In the genomic region with DNA sequence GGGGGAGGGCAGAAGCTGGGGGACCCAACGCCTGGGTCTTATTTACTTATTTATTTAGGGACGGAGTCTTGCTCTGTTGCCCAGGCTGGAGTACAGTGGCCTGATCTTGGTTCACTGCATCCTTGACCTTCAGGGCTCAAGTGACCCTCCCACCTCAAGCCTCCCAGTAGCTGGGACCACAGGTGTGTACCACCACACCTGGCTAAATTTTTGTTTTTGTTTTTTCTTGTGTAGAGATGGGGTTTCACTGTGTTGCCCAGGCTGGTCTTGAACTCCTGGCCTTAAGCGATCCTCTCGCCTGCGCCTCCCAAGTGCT, we compare ENCODE assay signal across 21 cellular contexts. TPM values are rescaled to one million over a fixed set of nuclear protein-coding genes. Genes with fewer than 3 reads are reported as not detected.
DNase-seq lines count a peak whose midpoint lies in the region; ATAC-seq and TF ChIP-seq lines count a peak whose summit lies in the region.
"Had no signal": no experiment of that assay in that cellular context is flagged by ENCODE, and none has a peak within 500 bp of the region (broad histone marks: within the 10 kb centered on the region; RNA-seq: fewer than 3 reads in every experiment).

No MANE protein-coding gene starts in this region.

- peak overlapping the region; percentile 68 for H3K4me3 ChIP-seq in GM23338
- H3K4me3 ChIP-seq in hepatocyte: no peak overlapping the region
- H3K4me3 ChIP-seq: HAP-1, K562 had no signal

- peak overlapping the region; percentile 86 for H3K4me2 ChIP-seq in GM23338
- H3K4me2 ChIP-seq in hepatocyte: peak overlapping the region; percentile 84

- no peaks in the 10 kb centered on the region for H4K20me1 ChIP-seq in GM23338 (replicated peaks; ENCODE audit: insufficient read depth)
- H4K20me1 ChIP-seq in hepatocyte (ENCODE audit: insufficient read depth, poor library complexity, severe bottlenecking): no peaks in the 10 kb centered on the region

- peaks cover 5% of the 10 kb centered on the region for H3F3A ChIP-seq in GM23338 (replicated peaks; ENCODE audit: low read depth)

- H3K27ac Mint-ChIP-seq in activated CD4-positive, alpha-beta memory T cell treated with anti-CD3 and anti-CD28 coated beads for 36 hours: peak overlapping the region; percentile 13
- no peak overlapping the region for H3K27ac Mint-ChIP-seq in activated CD4-positive, alpha-beta memory T cell treated with anti-CD3 and anti-CD28 coated beads, Interleukin-2, amount 10 ng/mL, durations not matched to agents 7 days and 5 days
- H3K27ac Mint-ChIP-seq in GM23338 (no peak overlapping the region), WTC11 (no peak overlapping the region)
- H3K27ac Mint-ChIP-seq in stimulated activated memory B cell treated with anti-CD40 and anti-IgM and Interleukin-4, amounts not matched to agents 10 μg/mL and 1 μg/mL and 100 μg/mL, for 72 hours: no peak overlapping the region
- H3K27ac Mint-ChIP-seq: CD14-positive monocyte; CD8-positive, alpha-beta T cell; HFFc6 had no signal

- WGBS in hepatocyte (ENCODE audit: low lambda C conversion rate, missing lambda C conversion rate): 82% methylated on average over 5 of the region's 5 CpGs

- ATAC-seq in GM23338: no peak
- ATAC-seq in WTC11: no peak
- no peak for ATAC-seq in GM21825 (IDR thresholded peaks at IDR 0.05; ENCODE audit: unreplicated experiment)
- ATAC-seq in stimulated activated memory B cell treated with anti-CD40 and anti-IgM and Interleukin-4, amounts not matched to agents 10 μg/mL and 1 μg/mL and 100 μg/mL, for 72 hours: no peak
- ATAC-seq: CD8-positive, alpha-beta T cell; K562 had no signal

- H3K4me1 ChIP-seq in GM23338 (ENCODE audit: insufficient read depth) (peaks cover 16% of the 10 kb centered on the region), hepatocyte (ENCODE audit: insufficient read depth) (no peaks in the 10 kb centered on the region)
- H3K4me1 ChIP-seq: HAP-1 had no signal

- H3K9me3 Mint-ChIP-seq in activated CD4-positive, alpha-beta memory T cell treated with anti-CD3 and anti-CD28 coated beads for 36 hours: no peaks in the 10 kb centered on the region
- H3K9me3 Mint-ChIP-seq in activated CD4-positive, alpha-beta memory T cell treated with anti-CD3 and anti-CD28 coated beads, Interleukin-2, amount 10 ng/mL, durations not matched to agents 7 days and 5 days: no peaks in the 10 kb centered on the region
- H3K9me3 Mint-ChIP-seq in GM23338: no peaks in the 10 kb centered on the region
- no peaks in the 10 kb centered on the region for H3K9me3 Mint-ChIP-seq in WTC11
- H3K9me3 Mint-ChIP-seq in stimulated activated memory B cell treated with anti-CD40 and anti-IgM and Interleukin-4, amounts not matched to agents 10 μg/mL and 1 μg/mL and 100 μg/mL, for 72 hours: no peaks in the 10 kb centered on the region
- H3K9me3 Mint-ChIP-seq: CD8-positive, alpha-beta T cell; HFFc6 had no signal

- peaks cover 25% of the 10 kb centered on the region for H3K27me3 ChIP-seq in GM23338 (ENCODE audit: insufficient read depth)
- H3K27me3 ChIP-seq in hepatocyte: peaks cover 37% of the 10 kb centered on the region

- no peaks in the 10 kb centered on the region for H3K9me3 ChIP-seq in hepatocyte (ENCODE audit: low read depth)
- H3K9me3 ChIP-seq: HAP-1 had no signal

- peaks cover 6% of the 10 kb centered on the region for H3K36me3 Mint-ChIP-seq in activated CD4-positive, alpha-beta memory T cell treated with anti-CD3 and anti-CD28 coated beads for 36 hours
- peaks cover 7% of the 10 kb centered on the region for H3K36me3 Mint-ChIP-seq in activated CD4-positive, alpha-beta memory T cell treated with anti-CD3 and anti-CD28 coated beads, Interleukin-2, amount 10 ng/mL, durations not matched to agents 7 days and 5 days (ENCODE audit: low read depth)
- H3K36me3 Mint-ChIP-seq in GM23338 (ENCODE audit: low read depth) (peaks cover 2% of the 10 kb centered on the region; the same call in 1 of the 3 replicates), WTC11 (no peaks in the 10 kb centered on the region)
- H3K36me3 Mint-ChIP-seq in stimulated activated memory B cell treated with anti-CD40 and anti-IgM and Interleukin-4, amounts not matched to agents 10 μg/mL and 1 μg/mL and 100 μg/mL, for 72 hours: peaks cover 15% of the 10 kb centered on the region

- H3K27ac ChIP-seq in GM23338 (ENCODE audit: low read depth) (no peak overlapping the region), hepatocyte (no peak overlapping the region)
- H3K27ac ChIP-seq: 22Rv1, GM23248 had no signal

- intact Hi-C loops in activated CD4-positive, alpha-beta memory T cell treated with anti-CD3 and anti-CD28 coated beads for 36 hours (cut with micrococcal nuclease): no loop called here

- no peak for DNase-seq in activated CD4-positive, alpha-beta memory T cell treated with anti-CD3 and anti-CD28 coated beads for 36 hours
- no peak for DNase-seq in activated CD4-positive, alpha-beta memory T cell treated with anti-CD3 and anti-CD28 coated beads, Interleukin-2, amount 10 ng/mL, durations not matched to agents 7 days and 5 days
- DNase-seq in GM23338 (ENCODE audit: low spot score): no peak
- no peak for DNase-seq in WTC11 (ENCODE audit: low spot score)
- DNase-seq in hepatocyte (ENCODE audit: low spot score): no peak
- DNase-seq in stimulated activated CD8-positive, alpha-beta memory T cell treated with anti-CD3 and anti-CD28 coated beads, Interleukin-4, amount 100 ng/mL, for 48 hours: no peak
- DNase-seq: ACHN; CD8-positive, alpha-beta T cell; COR-L47; DMS153; DMS79 treated with DMSO at 0.1 percent for 48 hours; EL; GDM1; HFFc6 had no signal

- H3K79me2 ChIP-seq in GM23338 (replicated peaks; ENCODE audit: insufficient read depth): no peaks in the 10 kb centered on the region
- H3K79me2 ChIP-seq in hepatocyte: no peaks in the 10 kb centered on the region

- TF ChIP-seq CTCF in GM23338 (conservative IDR thresholded peaks at IDR 0.05; ENCODE audit: low read depth in 2 of 2) (no peak), WTC11 (IDR thresholded peaks at IDR 0.05) (no peak), hepatocyte (IDR thresholded peaks at IDR 0.05; ENCODE audit: poor library complexity) (no peak)

- H3K9me2 ChIP-seq in GM23338 (ENCODE audit: insufficient read depth): no peaks in the 10 kb centered on the region
- no peaks in the 10 kb centered on the region for H3K9me2 ChIP-seq in hepatocyte (replicated peaks; ENCODE audit: insufficient read depth)

- peaks cover 10% of the 10 kb centered on the region for H3K4me1 Mint-ChIP-seq in activated CD4-positive, alpha-beta memory T cell treated with anti-CD3 and anti-CD28 coated beads for 36 hours (ENCODE audit: low read depth)
- H3K4me1 Mint-ChIP-seq in activated CD4-positive, alpha-beta memory T cell treated with anti-CD3 and anti-CD28 coated beads, Interleukin-2, amount 10 ng/mL, durations not matched to agents 7 days and 5 days: peaks cover 17% of the 10 kb centered on the region
- H3K4me1 Mint-ChIP-seq in GM23338 (peaks cover 18% of the 10 kb centered on the region), WTC11 (peaks cover 28% of the 10 kb centered on the region)
- peaks cover 26% of the 10 kb centered on the region for H3K4me1 Mint-ChIP-seq in stimulated activated memory B cell treated with anti-CD40 and anti-IgM and Interleukin-4, amounts not matched to agents 10 μg/mL and 1 μg/mL and 100 μg/mL, for 72 hours

- H2AFZ ChIP-seq in GM23338 (peak overlapping the region; percentile 93), hepatocyte (no peak overlapping the region)
- H2AFZ ChIP-seq: GM23248 had no signal

- H3K27me3 Mint-ChIP-seq in activated CD4-positive, alpha-beta memory T cell treated with anti-CD3 and anti-CD28 coated beads for 36 hours: peaks cover 18% of the 10 kb centered on the region
- peaks cover 29% of the 10 kb centered on the region for H3K27me3 Mint-ChIP-seq in activated CD4-positive, alpha-beta memory T cell treated with anti-CD3 and anti-CD28 coated beads, Interleukin-2, amount 10 ng/mL, durations not matched to agents 7 days and 5 days
- H3K27me3 Mint-ChIP-seq in GM23338 (ENCODE audit: insufficient read depth, low read depth, poor library complexity) (peaks cover 20% of the 10 kb centered on the region), WTC11 (ENCODE audit: low read depth) (peaks cover 16% of the 10 kb centered on the region)
- H3K27me3 Mint-ChIP-seq in stimulated activated memory B cell treated with anti-CD40 and anti-IgM and Interleukin-4, amounts not matched to agents 10 μg/mL and 1 μg/mL and 100 μg/mL, for 72 hours: peaks cover 46% of the 10 kb centered on the region

- POLR2A ChIA-PET in activated CD4-positive, alpha-beta memory T cell treated with anti-CD3 and anti-CD28 coated beads for 36 hours (lab: Charles Lee): no interaction called here
- POLR2A ChIA-PET in activated CD4-positive, alpha-beta memory T cell treated with anti-CD3 and anti-CD28 coated beads, Interleukin-2, amount 10 ng/mL, durations not matched to agents 7 days and 5 days (lab: Charles Lee): interaction anchor here (0.9 kb wide), 1 partner anchor 16 kb away, joined by 4 read pairs; the partner anchor contains the start of gene ZNHIT1
- POLR2A ChIA-PET in WTC11 (lab: Charles Lee): interaction anchor here (0.6 to 1.4 kb wide), 3 partner anchors 15 to 125 kb away, joined by 5 to 8 read pairs (median 7); partner anchors contain the start of genes PLOD3 and ZNHIT1

- no peaks in the 10 kb centered on the region for H3K36me3 ChIP-seq in GM23338 (ENCODE audit: insufficient read depth)
- no peaks in the 10 kb centered on the region for H3K36me3 ChIP-seq in hepatocyte (replicated peaks; ENCODE audit: insufficient read depth, low read depth)

- H3K4me3 Mint-ChIP-seq in activated CD4-positive, alpha-beta memory T cell treated with anti-CD3 and anti-CD28 coated beads for 36 hours: no peak overlapping the region
- no peak overlapping the region for H3K4me3 Mint-ChIP-seq in activated CD4-positive, alpha-beta memory T cell treated with anti-CD3 and anti-CD28 coated beads, Interleukin-2, amount 10 ng/mL, durations not matched to agents 7 days and 5 days
- H3K4me3 Mint-ChIP-seq in GM23338 (peak overlapping the region; percentile 36; the same call in 1 of the 3 replicates), WTC11 (peak overlapping the region; percentile 72)
- no peak overlapping the region for H3K4me3 Mint-ChIP-seq in stimulated activated memory B cell treated with anti-CD40 and anti-IgM and Interleukin-4, amounts not matched to agents 10 μg/mL and 1 μg/mL and 100 μg/mL, for 72 hours
- H3K4me3 Mint-ChIP-seq: HFFc6 had no signal

- CTCF ChIA-PET in activated CD4-positive, alpha-beta memory T cell treated with anti-CD3 and anti-CD28 coated beads for 36 hours (lab: Charles Lee): interaction anchor here (1.1 to 3.9 kb wide), 2 partner anchors 10 to 15 kb away, joined by 4 to 33 read pairs; partner anchors contain the start of genes PLOD3 and ZNHIT1
- CTCF ChIA-PET in activated CD4-positive, alpha-beta memory T cell treated with anti-CD3 and anti-CD28 coated beads, Interleukin-2, amount 10 ng/mL, durations not matched to agents 7 days and 5 days (lab: Charles Lee): interaction anchor here (2.9 kb wide), 1 partner anchor 10 kb away, joined by 13 read pairs; no protein-coding TSS in a partner anchor
- CTCF ChIA-PET in WTC11 (lab: Charles Lee): interaction anchor here (1.0 to 5.3 kb wide), 9 partner anchors 10 to 313 kb away, joined by 3 to 57 read pairs (median 10); partner anchors contain the start of genes FIS1, PLOD3, UFSP1 and ZNHIT1

RNA-seq across cellular contexts. Expression of gene MOGAT3, which starts 1.7 kb away (rescaled TPM):
- not detected for total RNA-seq in activated CD4-positive, alpha-beta memory T cell treated with anti-CD3 and anti-CD28 coated beads for 36 hours
- not detected for total RNA-seq in activated CD4-positive, alpha-beta memory T cell treated with anti-CD3 and anti-CD28 coated beads, Interleukin-2, amount 10 ng/mL, durations not matched to agents 7 days and 5 days
- 0.85 TPM in 1 of 2 replicates, not detected in the other for total RNA-seq in GM23338 (2014; rRNA removed; shearing (Covaris generic))
- 0.21 and 0.44 TPM in 2 replicates for polyA plus RNA-seq in GM23338 (2016; fragmentation: Nextera tagmentation; extraction: Ambion mirVana)
- total RNA-seq in WTC11 (2021): 0.81 to 0.92 TPM (median 0.82 TPM) in 3 replicates
- total RNA-seq in hepatocyte: 6.3 and 8.4 TPM in 2 replicates
- polyA plus RNA-seq in hepatocyte: 10.5 and 14.0 TPM in 2 replicates
- total RNA-seq: CD8-positive, alpha-beta T cell; GM23248; HFFc6; K562 had no signal
- polyA plus RNA-seq: CD14-positive monocyte, GM23248 had no signal

RNA-seq across cellular contexts. Expression of gene PLOD3, which starts 14.8 kb away (rescaled TPM):
- 10 to 100 TPM; 37.1 to 43.4 TPM for total RNA-seq in activated CD4-positive, alpha-beta memory T cell treated with anti-CD3 and anti-CD28 coated beads for 36 hours
- total RNA-seq in activated CD4-positive, alpha-beta memory T cell treated with anti-CD3 and anti-CD28 coated beads, Interleukin-2, amount 10 ng/mL, durations not matched to agents 7 days and 5 days: 10 to 100 TPM; 63.3 to 66.6 TPM
- total RNA-seq in GM23338 (2014; rRNA removed; shearing (Covaris generic)): 28.5 and 40.7 TPM in 2 replicates
- polyA plus RNA-seq in GM23338 (2016; fragmentation: Nextera tagmentation; extraction: Ambion mirVana) (33.9 and 35.2 TPM in 2 replicates), hepatocyte (127 and 129 TPM in 2 replicates)
- total RNA-seq in WTC11 (2021) (45.3 to 48.3 TPM (median 48.1 TPM) in 3 replicates), hepatocyte (29.5 and 37.6 TPM in 2 replicates)

RNA-seq across cellular contexts. Expression of gene ZNHIT1, which starts 15.4 kb away (rescaled TPM):
- total RNA-seq in activated CD4-positive, alpha-beta memory T cell treated with anti-CD3 and anti-CD28 coated beads for 36 hours: 10 to 100 TPM; 40.2 to 42.8 TPM
- total RNA-seq in activated CD4-positive, alpha-beta memory T cell treated with anti-CD3 and anti-CD28 coated beads, Interleukin-2, amount 10 ng/mL, durations not matched to agents 7 days and 5 days: 10 to 100 TPM; 59.9 to 60.5 TPM
- 61.9 and 64.6 TPM in 2 replicates for total RNA-seq in GM23338 (2014; rRNA removed; shearing (Covaris generic))
- polyA plus RNA-seq in GM23338 (2016; fragmentation: Nextera tagmentation; extraction: Ambion mirVana) (113 and 136 TPM in 2 replicates), hepatocyte (117 and 145 TPM in 2 replicates)
- total RNA-seq in WTC11 (2021) (61.9 to 63.9 TPM (median 62.8 TPM) in 3 replicates), hepatocyte (105 and 110 TPM in 2 replicates)

RNA-seq across cellular contexts. Expression of gene NAT16, which starts 22.5 kb away (rescaled TPM):
- total RNA-seq in activated CD4-positive, alpha-beta memory T cell treated with anti-CD3 and anti-CD28 coated beads for 36 hours: not detected
- not detected for total RNA-seq in activated CD4-positive, alpha-beta memory T cell treated with anti-CD3 and anti-CD28 coated beads, Interleukin-2, amount 10 ng/mL, durations not matched to agents 7 days and 5 days
- 0.21 TPM in 1 of 2 replicates, not detected in the other for total RNA-seq in GM23338 (2014; rRNA removed; shearing (Covaris generic))
- polyA plus RNA-seq in GM23338 (2016; fragmentation: Nextera tagmentation; extraction: Ambion mirVana): 0.31 and 0.57 TPM in 2 replicates
- 0.32 to 0.62 TPM (median 0.39 TPM) in 3 replicates for total RNA-seq in WTC11 (2021)
- not detected in 2 replicates for total RNA-seq in hepatocyte
- polyA plus RNA-seq in hepatocyte: not detected in 2 replicates
- total RNA-seq: CD8-positive, alpha-beta T cell; GM23248; HFFc6; K562 had no signal
- polyA plus RNA-seq: CD14-positive monocyte, GM23248 had no signal

RNA-seq across cellular contexts. Expression of gene CLDN15, which starts 35.0 kb away (rescaled TPM):
- 10 to 100 TPM; 12.2 to 13.7 TPM for total RNA-seq in activated CD4-positive, alpha-beta memory T cell treated with anti-CD3 and anti-CD28 coated beads for 36 hours
- total RNA-seq in activated CD4-positive, alpha-beta memory T cell treated with anti-CD3 and anti-CD28 coated beads, Interleukin-2, amount 10 ng/mL, durations not matched to agents 7 days and 5 days: 10 to 100 TPM; 19.7 to 20.6 TPM
- total RNA-seq in GM23338 (2014; rRNA removed; shearing (Covaris generic)): 3.6 and 3.7 TPM in 2 replicates
- polyA plus RNA-seq in GM23338 (2016; fragmentation: Nextera tagmentation; extraction: Ambion mirVana) (4.1 and 4.3 TPM in 2 replicates), hepatocyte (25.7 and 38.8 TPM in 2 replicates)
- total RNA-seq in WTC11 (2021) (5.9 to 6.9 TPM (median 6.5 TPM) in 3 replicates), hepatocyte (11.4 and 14.3 TPM in 2 replicates)
- polyA plus RNA-seq: CD14-positive monocyte had no signal

Comparison
In these comparisons a context has a peak if more than half of its experiments do, and no peak if none do; other contexts are left out.
1. H3K4me3 Mint-ChIP-seq: peak in GM23338 (single experiment) and WTC11 (single experiment); none in activated CD4-positive, alpha-beta memory T cell treated with anti-CD3 and anti-CD28 coated beads for 36 hours (single experiment), activated CD4-positive, alpha-beta memory T cell treated with anti-CD3 and anti-CD28 coated beads, Interleukin-2, amount 10 ng/mL, durations not matched to agents 7 days and 5 days (single experiment) and stimulated activated memory B cell treated with anti-CD40 and anti-IgM and Interleukin-4, amounts not matched to agents 10 μg/mL and 1 μg/mL and 100 μg/mL, for 72 hours (single experiment).